In the genomic region with DNA sequence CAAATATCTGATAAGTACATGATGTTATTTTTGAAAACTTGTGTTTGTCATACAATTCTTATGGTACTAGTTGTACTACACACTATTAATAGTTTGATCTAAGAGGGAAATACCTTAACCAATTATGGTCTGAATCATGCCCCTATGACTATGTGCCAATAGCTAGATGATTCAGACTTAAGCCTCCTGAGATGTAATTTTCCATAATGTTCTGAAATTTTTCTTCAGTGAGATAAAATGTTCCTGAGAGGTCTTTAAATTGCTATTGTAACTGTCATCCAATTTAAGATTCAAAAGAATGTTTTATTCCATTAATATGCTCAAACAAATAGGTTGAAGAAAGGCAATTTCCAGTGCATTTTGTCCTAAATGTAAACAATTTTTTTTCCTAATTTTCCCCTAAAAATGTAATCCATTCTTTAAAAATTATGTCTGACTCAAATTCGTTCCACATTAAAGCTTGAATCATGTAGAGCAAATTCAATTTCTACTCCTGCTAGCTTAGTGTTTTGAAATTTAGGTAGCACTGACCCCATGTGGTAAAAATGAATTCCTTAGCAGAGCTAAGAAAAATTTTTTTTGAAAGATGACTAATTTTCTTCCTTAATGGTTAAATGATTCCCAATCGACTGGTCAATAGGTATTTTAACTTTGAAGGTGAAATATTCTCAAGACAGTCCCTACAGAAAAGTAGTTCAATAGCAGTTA, we compare ENCODE assay signal across 9 cellular contexts. TPM values are rescaled to one million over a fixed set of nuclear protein-coding genes. Genes with fewer than 3 reads are reported as not detected.
A peak's percentile ranks its signal among the peaks of the same experiment; 100 is the strongest.
DNase-seq lines count a peak whose midpoint lies in the region; ATAC-seq, FAIRE-seq and TF ChIP-seq lines count a peak whose summit lies in the region.
"Had no signal": no experiment of that assay in that cellular context is flagged by ENCODE, and none has a peak within 500 bp of the region (broad histone marks: within the 10 kb centered on the region; RNA-seq: fewer than 3 reads in every experiment).

No MANE protein-coding gene starts in this region.

- H3K4me1 ChIP-seq in keratinocyte (ENCODE audit: control insufficient read depth, extremely low read depth, insufficient read depth, low read length), result peaks cover 9% of the 10 kb centered on the region

- H3K27ac ChIP-seq in VCaP, result no peak overlapping the region
- peak overlapping the region; percentile 55 for H3K27ac ChIP-seq in keratinocyte (ENCODE audit: control insufficient read depth, insufficient read depth, low read length)

- H3K9me1 ChIP-seq in keratinocyte (ENCODE audit: control insufficient read depth, extremely low read depth, insufficient read depth, low read length), result no peaks in the 10 kb centered on the region

- no peak overlapping the region for H2AFZ ChIP-seq in keratinocyte (ENCODE audit: control insufficient read depth, low read length)

- no peak overlapping the region for H3K4me3 ChIP-seq in keratinocyte (ENCODE audit: control insufficient read depth in 2 of 3, extremely low read depth in 1 of 3, insufficient read depth in 2 of 3, low read depth in 1 of 3, low read length in 3 of 3)

- H3K9me3 ChIP-seq in keratinocyte (ENCODE audit: control insufficient read depth, low read depth, low read length), result no peaks in the 10 kb centered on the region

- no peak for FAIRE-seq in keratinocyte (lab: Jason Lieb, UNC)

- H3K4me2 ChIP-seq in keratinocyte (ENCODE audit: control insufficient read depth, extremely low read depth, insufficient read depth, low read depth, low read length), result peak overlapping the region; percentile 12

- dilution Hi-C loops in keratinocyte (cut with MboI; ENCODE audit: extremely low pct_ligation_motif_present, low sequenced_read_pairs), result no loop called here

- H3K27me3 ChIP-seq in keratinocyte (ENCODE audit: control insufficient read depth, extremely low read depth, insufficient read depth, low read length), result no peaks in the 10 kb centered on the region

- DNase-seq in AG08396 (ENCODE audit: low spot score) (peak; percentile 4), keratinocyte (ENCODE audit: low read depth, low spot score) (no peak), NCI-H345 treated with DMSO at 0.1 percent for 48 hours (lab: John Stamatoyannopoulos, UW; ENCODE audit: unreplicated experiment) (no peak), SKM-1 (lab: John Stamatoyannopoulos, UW; ENCODE audit: unreplicated experiment) (no peak), GM20000 (ENCODE audit: low spot score) (no peak)
- DNase-seq in stimulated activated CD4-positive, alpha-beta T cell treated with anti-CD3 and anti-CD28 coated beads, Interleukin-12 subunit alpha, Interleukin-12 subunit beta, amount 100 ng/mL, for 4 hours, result no peak
- DNase-seq: NCI-H2029 treated with DMSO at 0.1 percent for 48 hours had no signal

- peak; percentile 50 for ATAC-seq in GM21447 (IDR thresholded peaks at IDR 0.05; ENCODE audit: unreplicated experiment)

- no peaks in the 10 kb centered on the region for H3K36me3 ChIP-seq in keratinocyte (ENCODE audit: control insufficient read depth in 2 of 2, extremely low read depth in 1 of 2, insufficient read depth in 2 of 2, low read length in 2 of 2)

- H3K9ac ChIP-seq in keratinocyte (ENCODE audit: control insufficient read depth, extremely low read depth, insufficient read depth, low read length), result no peak overlapping the region

- no peaks in the 10 kb centered on the region for H4K20me1 ChIP-seq in keratinocyte (ENCODE audit: control insufficient read depth, extremely low read depth, insufficient read depth, low read length)

- TF ChIP-seq CTCF in VCaP (conservative IDR thresholded peaks at IDR 0.05) (peak; percentile 55), keratinocyte (optimal IDR thresholded peaks at IDR 0.05 in 1 of 3, IDR thresholded peaks at IDR 0.05 in 1 of 3, conservative IDR thresholded peaks at IDR 0.05 in 1 of 3; ENCODE audit: extremely low read depth in 1 of 3, insufficient read depth in 2 of 3, low read length in 3 of 3) (peak in 1 of 3 experiments; percentile 2), GM20000 (IDR thresholded peaks at IDR 0.05; ENCODE audit: extremely low read depth, missing control alignments) (no peak)

- H3K79me2 ChIP-seq in keratinocyte (ENCODE audit: control insufficient read depth, insufficient read depth, low read length), result no peaks in the 10 kb centered on the region

RNA-seq across cellular contexts. Expression of gene APOOL, which starts 49.1 kb away (rescaled TPM):
- polyA plus RNA-seq in keratinocyte, result 4.4 to 7.2 TPM (median 5.4 TPM) in 3 replicates
- polyA plus RNA-seq in keratinocyte (2011; ENCODE audit: low read depth), result 3.8 TPM
- 3.6 and 5.7 TPM in 2 replicates for polyA plus RNA-seq in keratinocyte (2011; cell fraction: cytosol; rRNA removed)
- polyA plus RNA-seq in keratinocyte (2011; cell fraction: nucleus; rRNA removed), result 4.2 and 6.0 TPM in 2 replicates
- 6.8 and 8.7 TPM in 2 replicates for polyA plus RNA-seq in keratinocyte (2012; ENCODE audit: low replicate concordance)
- 2.7 to 9.1 TPM (median 4.7 TPM) in 3 replicates for polyA minus RNA-seq in keratinocyte
- polyA minus RNA-seq in keratinocyte (2011; cell fraction: cytosol; rRNA and poly(A)+ RNA removed), result 2.3 TPM
- 2.6 and 8.3 TPM in 2 replicates for polyA minus RNA-seq in keratinocyte (2011; cell fraction: nucleus; rRNA and poly(A)+ RNA removed)
